In the genomic region with DNA sequence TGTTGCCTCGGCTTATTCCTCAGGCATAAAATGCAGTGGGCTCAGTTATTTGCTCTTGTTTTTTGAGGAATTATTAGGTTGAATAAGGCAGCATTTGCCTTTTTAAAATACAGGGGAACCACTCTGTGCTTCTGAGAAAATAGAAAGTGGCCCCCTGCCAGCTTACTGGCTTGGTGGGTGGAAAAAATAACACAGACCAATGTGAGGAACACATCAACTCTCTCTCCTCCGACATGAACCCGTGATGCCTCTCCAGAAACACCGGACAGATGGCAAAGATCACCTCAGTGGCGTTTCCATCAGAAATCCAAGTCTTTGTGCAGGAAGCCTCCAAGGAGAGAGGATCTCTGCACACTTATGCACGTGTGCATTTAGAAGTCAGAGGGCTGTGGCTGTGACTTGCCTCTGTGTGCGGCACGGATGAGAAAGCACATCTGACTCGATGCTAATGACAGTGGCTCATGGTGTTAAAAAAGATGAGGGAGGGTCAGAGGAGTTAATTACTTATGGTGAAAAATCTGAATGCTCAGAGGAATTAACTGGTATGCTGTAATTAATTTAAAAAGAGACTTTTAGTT, we compare ENCODE assay signal across 13 cellular contexts.
A peak's percentile ranks its signal among the peaks of the same experiment; 100 is the strongest.
DNase-seq lines count a peak whose midpoint lies in the region; ATAC-seq, FAIRE-seq and TF ChIP-seq lines count a peak whose summit lies in the region.
"Had no signal": no experiment of that assay in that cellular context is flagged by ENCODE, and none has a peak within 500 bp of the region (broad histone marks: within the 10 kb centered on the region; RNA-seq: fewer than 3 reads in every experiment).

No MANE protein-coding gene starts in this region.

- H2AFZ ChIP-seq in astrocyte (ENCODE audit: low read depth, low read length) (peak overlapping the region; percentile 57), mesenchymal stem cell (ENCODE audit: low read depth, low read length) (no peak overlapping the region)

- H3K27me3 Mint-ChIP-seq in activated CD4-positive, alpha-beta T cell treated with anti-CD3 and anti-CD28 coated beads, Interleukin-2, amount 10 ng/mL, durations not matched to agents 24 days and 14 days: peaks cover 1% of the 10 kb centered on the region
- no peaks in the 10 kb centered on the region for H3K27me3 Mint-ChIP-seq in astrocyte (ENCODE audit: low read depth, unreplicated experiment)

- 90% methylated on average over 9 of the region's 9 CpGs for WGBS in mesenchymal stem cell

- H2BK12ac ChIP-seq in mesenchymal stem cell (ENCODE audit: low read length in 2 of 2): no peak overlapping the region

- H3K4me1 Mint-ChIP-seq in activated CD4-positive, alpha-beta T cell treated with anti-CD3 and anti-CD28 coated beads, Interleukin-2, amount 10 ng/mL, durations not matched to agents 24 days and 14 days: peaks cover 54% of the 10 kb centered on the region
- H3K4me1 Mint-ChIP-seq in astrocyte (ENCODE audit: low read depth, unreplicated experiment): peaks cover 12% of the 10 kb centered on the region

- H3K27ac ChIP-seq in astrocyte (ENCODE audit: low read depth, low read length): no peak overlapping the region
- H3K27ac ChIP-seq in mesenchymal stem cell (ENCODE audit: low read length, poor library complexity, severe bottlenecking): no peak overlapping the region
- H3K27ac ChIP-seq: A549, breast epithelium, neutrophil had no signal

- H3K9ac ChIP-seq in astrocyte (ENCODE audit: low read length): peak overlapping the region; percentile 13
- H3K9ac ChIP-seq in mesenchymal stem cell (ENCODE audit: low read length): peak overlapping the region; percentile 31

- no peak overlapping the region for H2BK5ac ChIP-seq in mesenchymal stem cell (ENCODE audit: low read depth, low read length, poor library complexity, severe bottlenecking)

- no peak overlapping the region for H3K27ac Mint-ChIP-seq in activated CD4-positive, alpha-beta T cell treated with anti-CD3 and anti-CD28 coated beads, Interleukin-2, amount 10 ng/mL, durations not matched to agents 24 days and 14 days
- H3K27ac Mint-ChIP-seq in astrocyte (ENCODE audit: unreplicated experiment): no peak overlapping the region

- H3K27me3 ChIP-seq in astrocyte (ENCODE audit: insufficient read depth, low read length) (no peaks in the 10 kb centered on the region), mesenchymal stem cell (ENCODE audit: control insufficient read depth in 1 of 2, insufficient read depth in 1 of 2, low read length in 2 of 2) (no peaks in the 10 kb centered on the region), HAP-1 (ENCODE audit: low read depth) (no peaks in the 10 kb centered on the region)
- H3K27me3 ChIP-seq: breast epithelium, neutrophil had no signal

- H3K4me3 Mint-ChIP-seq in activated CD4-positive, alpha-beta T cell treated with anti-CD3 and anti-CD28 coated beads, Interleukin-2, amount 10 ng/mL, durations not matched to agents 24 days and 14 days: no peak overlapping the region
- no peak overlapping the region for H3K4me3 Mint-ChIP-seq in astrocyte (ENCODE audit: unreplicated experiment)

- in situ Hi-C loops in HAP-1 (cut with MboI; ENCODE audit: low sequenced_read_pairs): no loop called here

- no peak overlapping the region for H4K8ac ChIP-seq in mesenchymal stem cell (ENCODE audit: low read length)

- no peaks in the 10 kb centered on the region for H3K79me2 ChIP-seq in astrocyte (ENCODE audit: insufficient read depth, low read length)

- no peak overlapping the region for H3K4ac ChIP-seq in mesenchymal stem cell (ENCODE audit: low read depth in 1 of 2, low read length in 2 of 2)

- no peak overlapping the region for H3K14ac ChIP-seq in mesenchymal stem cell (ENCODE audit: low read length in 2 of 2)

- H3K4me2 ChIP-seq in astrocyte (ENCODE audit: low read length) (peak overlapping the region; percentile 74), mesenchymal stem cell (ENCODE audit: low read length, poor library complexity, severe bottlenecking) (peak overlapping the region; percentile 1)
- H3K4me2 ChIP-seq: A549 had no signal

- H3K4me3 ChIP-seq in astrocyte (ENCODE audit: insufficient read depth, low read depth, low read length): peak overlapping the region; percentile 7
- peak overlapping the region in 1 of 2 experiments; percentile 41 for H3K4me3 ChIP-seq in mesenchymal stem cell (ENCODE audit: insufficient read depth in 1 of 2, low read depth in 1 of 2, low read length in 2 of 2)
- no peak overlapping the region for H3K4me3 ChIP-seq in HAP-1
- H3K4me3 ChIP-seq: A549 had no signal

- no peaks in the 10 kb centered on the region for H3K79me1 ChIP-seq in mesenchymal stem cell (replicated peaks; ENCODE audit: low read length, poor library complexity, severe bottlenecking)

- peak; percentile 16 for DNase-seq in activated CD4-positive, alpha-beta T cell treated with anti-CD3 and anti-CD28 coated beads for 1 hour
- DNase-seq in activated CD4-positive, alpha-beta T cell treated with anti-CD3 and anti-CD28 coated beads, Interleukin-2, amount 10 ng/mL, durations not matched to agents 24 days and 14 days: no peak
- DNase-seq in astrocyte (ENCODE audit: low read depth): peak; percentile 49
- no peak for DNase-seq in mesenchymal stem cell
- peak; percentile 47 for DNase-seq in stimulated activated naive CD8-positive, alpha-beta T cell treated with anti-CD3 and anti-CD28 coated beads, Interleukin-15, Interleukin-2, amounts not matched to agents 100 U/mL and 50 U/mL, for 24 hours
- DNase-seq in HAP-1 (ENCODE audit: low spot score in 2 of 2): no peak
- DNase-seq in superior temporal gyrus (ENCODE audit: extremely low spot score): no peak
- DNase-seq in germinal center (ENCODE audit: low spot score): no peak
- DNase-seq: Kasumi-1, NCI-H774 had no signal

- no peak overlapping the region for H4K91ac ChIP-seq in mesenchymal stem cell (ENCODE audit: low read length)

- FAIRE-seq in astrocyte (lab: Jason Lieb, UNC): no peak
- FAIRE-seq: A549 had no signal

- H3K9me3 ChIP-seq in astrocyte (ENCODE audit: insufficient read depth, low read depth, low read length) (peaks cover 3% of the 10 kb centered on the region), mesenchymal stem cell (ENCODE audit: control insufficient read depth, low read length) (peaks cover 6% of the 10 kb centered on the region), HAP-1 (no peaks in the 10 kb centered on the region)
- H3K9me3 ChIP-seq: A549, neutrophil had no signal

- peaks cover 29% of the 10 kb centered on the region for H3K9me3 Mint-ChIP-seq in activated CD4-positive, alpha-beta T cell treated with anti-CD3 and anti-CD28 coated beads, Interleukin-2, amount 10 ng/mL, durations not matched to agents 24 days and 14 days
- peaks cover 6% of the 10 kb centered on the region for H3K9me3 Mint-ChIP-seq in astrocyte (ENCODE audit: unreplicated experiment)

- no peak overlapping the region for H2BK120ac ChIP-seq in mesenchymal stem cell (ENCODE audit: low read depth, low read length)

- peaks cover 6% of the 10 kb centered on the region for H3K36me3 Mint-ChIP-seq in activated CD4-positive, alpha-beta T cell treated with anti-CD3 and anti-CD28 coated beads, Interleukin-2, amount 10 ng/mL, durations not matched to agents 24 days and 14 days (ENCODE audit: low read depth)
- H3K36me3 Mint-ChIP-seq in astrocyte (ENCODE audit: low read depth, unreplicated experiment): peaks cover 7% of the 10 kb centered on the region

- H4K20me1 ChIP-seq in astrocyte (ENCODE audit: insufficient read depth, low read length): no peaks in the 10 kb centered on the region

- no peak overlapping the region for H2BK15ac ChIP-seq in mesenchymal stem cell (ENCODE audit: low read depth, poor library complexity, severe bottlenecking)

- H3K36me3 ChIP-seq in astrocyte (ENCODE audit: insufficient read depth, low read length) (no peaks in the 10 kb centered on the region), mesenchymal stem cell (ENCODE audit: control insufficient read depth in 1 of 2, insufficient read depth in 2 of 2, low read depth in 1 of 2, low read length in 2 of 2) (no peaks in the 10 kb centered on the region), HAP-1 (replicated peaks) (no peaks in the 10 kb centered on the region)
- H3K36me3 ChIP-seq: breast epithelium, neutrophil had no signal

- H3K18ac ChIP-seq in mesenchymal stem cell (ENCODE audit: low read depth in 1 of 2, low read length in 2 of 2): no peak overlapping the region

- H2AK5ac ChIP-seq in mesenchymal stem cell (ENCODE audit: low read length, severe bottlenecking): no peak overlapping the region

- H3K23ac ChIP-seq in mesenchymal stem cell (ENCODE audit: low read length in 2 of 2): no peak overlapping the region

- intact Hi-C loops in activated CD4-positive, alpha-beta T cell treated with anti-CD3 and anti-CD28 coated beads, Interleukin-2, amount 10 ng/mL, durations not matched to agents 24 days and 14 days (cut with micrococcal nuclease): loop anchor here (10.0 kb wide), 1 partner anchor 1078 kb away; no protein-coding TSS in a partner anchor

- peak; percentile 50 for ATAC-seq in stimulated activated naive CD8-positive, alpha-beta T cell treated with anti-CD3 and anti-CD28 coated beads, Interleukin-15, Interleukin-2, amounts not matched to agents 100 U/mL and 50 U/mL, for 24 hours
- ATAC-seq: A549 had no signal

- H3K4me1 ChIP-seq in astrocyte (ENCODE audit: insufficient read depth, low read length) (peaks cover 8% of the 10 kb centered on the region), mesenchymal stem cell (ENCODE audit: control insufficient read depth, insufficient read depth, low read depth, low read length) (peaks cover 1% of the 10 kb centered on the region), HAP-1 (no peaks in the 10 kb centered on the region)
- H3K4me1 ChIP-seq: A549, breast epithelium had no signal

- TF ChIP-seq CTCF in astrocyte (IDR thresholded peaks at IDR 0.05; ENCODE audit: insufficient read depth, low read depth, low read length): no peak

Comparison
In these comparisons a context has a peak if more than half of its experiments do, and no peak if none do; other contexts are left out.
1. DNase-seq: peak in activated CD4-positive, alpha-beta T cell treated with anti-CD3 and anti-CD28 coated beads for 1 hour (single experiment), astrocyte (single experiment) and stimulated activated naive CD8-positive, alpha-beta T cell treated with anti-CD3 and anti-CD28 coated beads, Interleukin-15, Interleukin-2, amounts not matched to agents 100 U/mL and 50 U/mL, for 24 hours (single experiment); none in activated CD4-positive, alpha-beta T cell treated with anti-CD3 and anti-CD28 coated beads, Interleukin-2, amount 10 ng/mL, durations not matched to agents 24 days and 14 days (single experiment), mesenchymal stem cell (single experiment), HAP-1 (0 of 2), superior temporal gyrus (single experiment) and germinal center (single experiment).